In genomic region chr11:96313163-96313562, GRCh38 we compare ENCODE assay signal across 1 cellular context.
TF ChIP-seq lines count a peak whose summit lies in the region.

No MANE protein-coding gene starts in this region.

TF ChIP-seq in GM23338, 12 proteins besides CTCF, POLR2A, EP300 and RAD21:
- no peak for TF ChIP-seq ZNF462 (CRISPR knock-in tag; IDR thresholded peaks at IDR 0.05)
- TF ChIP-seq ZNF114 (CRISPR knock-in tag; IDR thresholded peaks at IDR 0.05) = no peak
- no peak for TF ChIP-seq STAT1 (IDR thresholded peaks at IDR 0.05; ENCODE audit: unreplicated experiment)
- TF ChIP-seq ZNF331 (CRISPR knock-in tag; IDR thresholded peaks at IDR 0.05; ENCODE audit: low read depth) = no peak
- TF ChIP-seq POLR2AphosphoS5 (IDR thresholded peaks at IDR 0.05; ENCODE audit: low read depth) = no peak
- TF ChIP-seq, protein P1, sequence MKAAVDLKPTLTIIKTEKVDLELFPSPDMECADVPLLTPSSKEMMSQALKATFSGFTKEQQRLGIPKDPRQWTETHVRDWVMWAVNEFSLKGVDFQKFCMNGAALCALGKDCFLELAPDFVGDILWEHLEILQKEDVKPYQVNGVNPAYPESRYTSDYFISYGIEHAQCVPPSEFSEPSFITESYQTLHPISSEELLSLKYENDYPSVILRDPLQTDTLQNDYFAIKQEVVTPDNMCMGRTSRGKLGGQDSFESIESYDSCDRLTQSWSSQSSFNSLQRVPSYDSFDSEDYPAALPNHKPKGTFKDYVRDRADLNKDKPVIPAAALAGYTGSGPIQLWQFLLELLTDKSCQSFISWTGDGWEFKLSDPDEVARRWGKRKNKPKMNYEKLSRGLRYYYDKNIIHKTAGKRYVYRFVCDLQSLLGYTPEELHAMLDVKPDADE (IDR thresholded peaks at IDR 0.05) = no peak
